Comparison of ENCODE assay signal across 22 cellular contexts in the genomic region with DNA sequence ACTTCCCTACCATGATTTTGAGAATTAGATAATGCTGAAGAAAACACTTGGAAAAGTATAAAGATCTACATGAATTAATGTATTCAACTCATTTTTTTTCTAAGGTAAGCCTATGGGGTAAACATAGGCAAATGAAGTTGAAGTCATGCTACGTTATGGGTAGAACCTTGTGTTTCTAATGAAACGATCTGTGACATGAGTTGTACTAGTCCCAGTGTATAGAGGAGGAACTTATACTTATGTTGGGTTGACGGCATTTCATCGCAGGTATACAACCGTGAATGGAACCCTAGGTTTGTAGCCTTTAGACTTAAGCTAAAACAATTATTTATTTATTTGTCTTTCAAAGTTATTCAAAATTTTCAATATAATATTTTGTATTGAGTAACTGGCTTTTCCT. TPM values are rescaled to one million over a fixed set of nuclear protein-coding genes. Genes with fewer than 3 reads are reported as not detected.
"Had no signal": no experiment of that assay in that cellular context is flagged by ENCODE, and none has a peak within 500 bp of the region (broad histone marks: within the 10 kb centered on the region; RNA-seq: fewer than 3 reads in every experiment).

No MANE protein-coding gene starts in this region.

- H3K4me3 ChIP-seq: K562 had no signal

- H3K27ac ChIP-seq: HL-60, KMS-11, RWPE1 had no signal

- H3K9ac ChIP-seq: KMS-11 had no signal

- DNase-seq: Kasumi-1, MM.1S, NCI-H1092 treated with DMSO at 0.1 percent for 48 hours, NCI-H1417, NCI-H1436 treated with DMSO at 0.1 percent for 48 hours, NCI-H1694, NCI-H187 treated with DMSO at 0.1 percent for 48 hours, NCI-H2029 treated with DMSO at 0.1 percent for 48 hours, NCI-H2171 treated with DMSO at 0.1 percent for 48 hours, NCI-H345, NCI-H446 treated with DMSO at 0.1 percent for 48 hours, NCI-H510A treated with DMSO at 0.1 percent for 48 hours, NCI-H69, NCI-H774, SHP77 had no signal

- ATAC-seq: K562, Panc1, SK-N-SH treated with all-trans-retinoic acid at 6 μM for 48 hours had no signal

- H3K4me2 ChIP-seq: KMS-11 had no signal

RNA-seq across cellular contexts. Expression of a gene that starts 2.6 kb away (rescaled TPM):
- total RNA-seq: K562 had no signal
- polyA plus RNA-seq: IgD-negative memory B cell had no signal
